In the genomic region with DNA sequence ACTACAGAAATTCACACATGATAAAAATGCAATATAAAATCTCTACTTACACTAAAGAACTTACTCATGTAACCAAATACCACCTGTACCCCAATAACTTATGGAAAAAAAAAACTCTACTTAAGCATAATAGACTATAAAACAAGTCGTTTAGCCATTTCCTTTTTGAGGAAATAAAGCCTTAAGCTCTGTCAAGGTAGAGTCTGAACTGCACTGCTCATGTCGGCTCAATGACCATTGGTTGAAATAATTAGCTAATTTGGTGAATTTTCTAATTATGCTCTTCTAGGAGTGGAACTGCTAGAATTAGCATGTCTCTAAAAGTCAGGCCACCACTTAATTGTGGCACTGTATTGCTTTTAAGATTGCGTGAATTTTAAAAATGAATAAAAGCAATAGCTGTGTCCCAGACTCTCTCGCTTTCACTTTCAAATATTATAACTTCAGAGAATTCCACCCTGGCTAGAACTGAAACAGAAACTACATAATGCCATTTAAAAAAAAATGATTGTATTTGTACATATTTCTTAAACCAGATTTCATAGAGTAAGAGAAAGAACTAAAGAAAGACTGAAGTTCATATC, we compare ENCODE assay signal across 9 cellular contexts.
DNase-seq lines count a peak whose midpoint lies in the region; ATAC-seq lines count a peak whose summit lies in the region.
"Had no signal": no experiment of that assay in that cellular context is flagged by ENCODE, and none has a peak within 500 bp of the region (broad histone marks: within the 10 kb centered on the region; RNA-seq: fewer than 3 reads in every experiment).

No MANE protein-coding gene starts in this region.

- ATAC-seq in CD4-positive, CD25-positive, alpha-beta regulatory T cell (ENCODE audit: low read depth in 2 of 2), result peak in 1 of 2 donors; percentile 11
- peak; percentile 53 for ATAC-seq in HG02642 (IDR thresholded peaks at IDR 0.05; ENCODE audit: poor library complexity, unreplicated experiment)
- ATAC-seq in activated naive CD4-positive, alpha-beta T cell treated with anti-CD3 and anti-CD28 coated beads, Interleukin-2, amount 50 U/mL, for 72 hours, result peak; percentile 56 to 69

- H3K27ac ChIP-seq in CD4-positive, CD25-positive, alpha-beta regulatory T cell (ENCODE audit: insufficient read depth, low read length, poor library complexity, severe bottlenecking), result no peak overlapping the region
- H3K27ac ChIP-seq in muscle layer of duodenum (ENCODE audit: low read length), result peak overlapping the region; percentile 56

- peak overlapping the region; percentile 1 to 95 (median 52) for H3K27ac Mint-ChIP-seq in CD4-positive, CD25-positive, alpha-beta regulatory T cell
- H3K27ac Mint-ChIP-seq in activated naive CD4-positive, alpha-beta T cell treated with anti-CD3 and anti-CD28 coated beads, Interleukin-2, amount 50 U/mL, for 72 hours, result peak overlapping the region in 1 of 2 donors; percentile 71

- H3K9me3 Mint-ChIP-seq in CD4-positive, CD25-positive, alpha-beta regulatory T cell, result peaks cover 0 to 1% (median 0%) of the 10 kb centered on the region in 7 donors
- no peaks in the 10 kb centered on the region for H3K9me3 Mint-ChIP-seq in activated naive CD4-positive, alpha-beta T cell treated with anti-CD3 and anti-CD28 coated beads, Interleukin-2, amount 50 U/mL, for 72 hours

- H3K4me1 Mint-ChIP-seq in CD4-positive, CD25-positive, alpha-beta regulatory T cell, result peaks cover 11 to 26% (median 15%) of the 10 kb centered on the region in 4 donors

- H3K36me3 ChIP-seq in CD4-positive, CD25-positive, alpha-beta regulatory T cell (ENCODE audit: control insufficient read depth, insufficient read depth, low read length), result no peaks in the 10 kb centered on the region
- H3K36me3 ChIP-seq in muscle layer of duodenum (ENCODE audit: control insufficient read depth in 1 of 2, insufficient read depth in 2 of 2, low read length in 2 of 2), result peaks cover 0 to 2% of the 10 kb centered on the region in 2 donors

- no peaks in the 10 kb centered on the region for H3K27me3 ChIP-seq in CD4-positive, CD25-positive, alpha-beta regulatory T cell (ENCODE audit: control insufficient read depth, insufficient read depth, low read length)
- H3K27me3 ChIP-seq in muscle layer of duodenum (ENCODE audit: low read depth, low read length), result no peaks in the 10 kb centered on the region

- H3K4me1 ChIP-seq in CD4-positive, CD25-positive, alpha-beta regulatory T cell (ENCODE audit: control insufficient read depth, insufficient read depth, low read length, poor library complexity, severe bottlenecking), result peaks cover 5% of the 10 kb centered on the region
- peaks cover 20 to 21% of the 10 kb centered on the region in 2 donors for H3K4me1 ChIP-seq in muscle layer of duodenum (ENCODE audit: control insufficient read depth in 1 of 2, insufficient read depth in 2 of 2, low read length in 2 of 2)

- DNase-seq in CD4-positive, CD25-positive, alpha-beta regulatory T cell, result peak in 1 of 3 donors; percentile 61
- no peak for DNase-seq in activated naive CD4-positive, alpha-beta T cell treated with anti-CD3 and anti-CD28 coated beads, Interleukin-2, amount 50 U/mL, for 72 hours (ENCODE audit: low spot score in 2 of 2)
- no peak for DNase-seq in activated effector memory CD4-positive, alpha-beta T cell treated with anti-CD3 and anti-CD28 coated beads, Interleukin-2, amount 50 U/mL, for 16 hours
- DNase-seq in central memory CD4-positive, alpha-beta T cell, result no peak
- no peak for DNase-seq in activated CD8-positive, alpha-beta memory T cell treated with anti-CD3 and anti-CD28 coated beads, Interleukin-2, amount 50 U/mL, for 4 hours
- DNase-seq in NCI-H1436 (lab: John Stamatoyannopoulos, UW), result no peak
- DNase-seq: cortex of kidney had no signal

- peak overlapping the region; percentile 68 for H3K4me3 ChIP-seq in CD4-positive, CD25-positive, alpha-beta regulatory T cell (ENCODE audit: low read depth, low read length)
- peak overlapping the region; percentile 43 to 58 for H3K4me3 ChIP-seq in muscle layer of duodenum (ENCODE audit: low read depth in 1 of 2, low read length in 2 of 2)

- H3K27me3 Mint-ChIP-seq in CD4-positive, CD25-positive, alpha-beta regulatory T cell, result no peaks in the 10 kb centered on the region

- H3K36me3 Mint-ChIP-seq in CD4-positive, CD25-positive, alpha-beta regulatory T cell, result no peaks in the 10 kb centered on the region
- no peaks in the 10 kb centered on the region for H3K36me3 Mint-ChIP-seq in activated naive CD4-positive, alpha-beta T cell treated with anti-CD3 and anti-CD28 coated beads, Interleukin-2, amount 50 U/mL, for 72 hours

- H3K4me3 Mint-ChIP-seq in CD4-positive, CD25-positive, alpha-beta regulatory T cell, result peak overlapping the region; percentile 27 to 82 (median 69)

- H3K9me3 ChIP-seq in CD4-positive, CD25-positive, alpha-beta regulatory T cell (ENCODE audit: control insufficient read depth in 2 of 2, low read length in 2 of 2), result no peaks in the 10 kb centered on the region
- no peaks in the 10 kb centered on the region for H3K9me3 ChIP-seq in muscle layer of duodenum (ENCODE audit: control insufficient read depth in 1 of 2, low read length in 2 of 2)
